Comparison of ENCODE assay signal across 23 cellular contexts in genomic region chr7:68438016-68438415, GRCh38.
"Had no signal": no experiment of that assay in that cellular context is flagged by ENCODE, and none has a peak within 500 bp of the region (broad histone marks: within the 10 kb centered on the region; RNA-seq: fewer than 3 reads in every experiment).

No MANE protein-coding gene starts in this region.

- H3K9me3 ChIP-seq: ascending aorta, body of pancreas, Peyer's patch, SJCRH30, SK-N-SH had no signal

- H3K4me3 ChIP-seq: ascending aorta, body of pancreas, Peyer's patch, SJCRH30 had no signal

- H3K4me1 ChIP-seq: ascending aorta, body of pancreas, Peyer's patch, SJCRH30 had no signal

- H3K27me3 Mint-ChIP-seq: activated CD4-positive, alpha-beta T cell treated with anti-CD3 and anti-CD28 coated beads for 36 hours; activated CD8-positive, alpha-beta T cell treated with anti-CD3 and anti-CD28 coated beads for 36 hours; activated naive CD4-positive, alpha-beta T cell treated with anti-CD3 and anti-CD28 coated beads, Interleukin-2, amount 50 U/mL, for 24 hours; activated naive CD8-positive, alpha-beta T cell treated with anti-CD3 and anti-CD28 coated beads, Interleukin-2, amount 50 U/mL, for 24 hours had no signal

- H3K36me3 ChIP-seq: ascending aorta, Peyer's patch, SJCRH30, WERI-Rb-1 had no signal

- ATAC-seq: activated CD4-positive, alpha-beta T cell treated with anti-CD3 and anti-CD28 coated beads for 36 hours; activated CD8-positive, alpha-beta T cell treated with anti-CD3 and anti-CD28 coated beads for 36 hours; activated naive CD8-positive, alpha-beta T cell treated with anti-CD3 and anti-CD28 coated beads, Interleukin-2, amount 50 U/mL, for 24 hours; body of pancreas had no signal

- H3K27ac Mint-ChIP-seq: activated CD4-positive, alpha-beta T cell treated with anti-CD3 and anti-CD28 coated beads for 36 hours; activated CD8-positive, alpha-beta T cell treated with anti-CD3 and anti-CD28 coated beads for 36 hours; activated naive CD4-positive, alpha-beta T cell treated with anti-CD3 and anti-CD28 coated beads, Interleukin-2, amount 50 U/mL, for 24 hours; activated naive CD8-positive, alpha-beta T cell treated with anti-CD3 and anti-CD28 coated beads, Interleukin-2, amount 50 U/mL, for 24 hours had no signal

- H3K27ac ChIP-seq: ascending aorta, body of pancreas, Peyer's patch, RWPE1, SJCRH30, WERI-Rb-1 had no signal

- H3K27me3 ChIP-seq: ascending aorta, body of pancreas, Peyer's patch, SJCRH30 had no signal

- H3K4me1 Mint-ChIP-seq: activated CD4-positive, alpha-beta T cell treated with anti-CD3 and anti-CD28 coated beads for 36 hours; activated naive CD4-positive, alpha-beta T cell treated with anti-CD3 and anti-CD28 coated beads, Interleukin-2, amount 50 U/mL, for 24 hours; activated naive CD8-positive, alpha-beta T cell treated with anti-CD3 and anti-CD28 coated beads, Interleukin-2, amount 50 U/mL, for 24 hours had no signal

- H3K36me3 Mint-ChIP-seq: activated naive CD4-positive, alpha-beta T cell treated with anti-CD3 and anti-CD28 coated beads, Interleukin-2, amount 50 U/mL, for 24 hours had no signal

- H3K4me3 Mint-ChIP-seq: activated CD4-positive, alpha-beta T cell treated with anti-CD3 and anti-CD28 coated beads for 36 hours; activated CD8-positive, alpha-beta T cell treated with anti-CD3 and anti-CD28 coated beads for 36 hours; activated naive CD4-positive, alpha-beta T cell treated with anti-CD3 and anti-CD28 coated beads, Interleukin-2, amount 50 U/mL, for 24 hours; activated naive CD8-positive, alpha-beta T cell treated with anti-CD3 and anti-CD28 coated beads, Interleukin-2, amount 50 U/mL, for 24 hours had no signal

- DNase-seq: activated CD4-positive, alpha-beta T cell treated with anti-CD3 and anti-CD28 coated beads for 36 hours; activated CD8-positive, alpha-beta memory T cell treated with anti-CD3 and anti-CD28 coated beads, Interleukin-2, amount 50 U/mL, for 48 hours; activated CD8-positive, alpha-beta T cell treated with anti-CD3 and anti-CD28 coated beads for 36 hours; activated naive CD8-positive, alpha-beta T cell treated with anti-CD3 and anti-CD28 coated beads, Interleukin-2, amount 50 U/mL, for 24 hours; activated T-cell treated with anti-CD3 and anti-CD28 coated beads, Interleukin-2, amount 50 U/mL, for 1 hour; amniotic stem cell; body of pancreas; Kasumi-1; KBM-7; NCI-H1105 treated with DMSO at 0.1 percent for 48 hours; NCI-H1436 treated with DMSO at 0.1 percent for 48 hours; NCI-H526; NK-92 treated with Interleukin-12 subunit alpha and Interleukin-12 subunit beta, amount 100 ng/mL, for 24 hours; OCI-M1; Peyer's patch; Right ventricle myocardium superior; SJCRH30; SK-N-SH; T-helper 1 cell; WERI-Rb-1 had no signal
